In the genomic region with DNA sequence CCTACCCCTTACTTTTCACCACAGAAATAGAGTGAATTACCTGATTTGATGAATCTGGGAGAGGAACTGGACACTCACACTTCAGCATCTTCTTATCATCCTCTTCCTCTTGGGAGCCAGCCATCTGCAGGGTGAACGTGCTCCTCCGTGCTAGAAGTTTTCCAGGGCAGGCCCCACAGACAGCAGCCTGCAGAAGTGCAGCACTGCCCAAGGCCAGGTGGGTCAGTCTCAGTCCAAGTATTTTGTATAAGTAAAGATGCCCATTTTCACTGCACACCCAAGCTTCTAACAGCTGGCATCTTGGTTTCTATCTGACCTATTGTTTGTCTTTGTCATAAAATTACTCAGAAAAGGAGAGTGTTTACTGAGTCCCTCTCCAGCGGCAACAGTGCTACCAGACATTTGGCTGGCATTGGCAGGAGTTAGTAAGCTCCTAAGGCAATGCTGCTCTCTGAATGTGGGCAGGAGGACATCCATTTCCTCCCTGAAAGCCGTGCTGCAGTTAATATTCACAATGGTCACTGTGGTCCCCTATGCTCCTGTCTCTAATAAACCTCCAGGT, we compare ENCODE assay signal across 18 cellular contexts.
"Had no signal": no experiment of that assay in that cellular context is flagged by ENCODE, and none has a peak within 500 bp of the region (broad histone marks: within the 10 kb centered on the region; RNA-seq: fewer than 3 reads in every experiment).

No MANE protein-coding gene starts in this region.

- H3K27me3 Mint-ChIP-seq: memory B cell had no signal

- H3K4me3 ChIP-seq: coronary artery, heart left ventricle, left lung, psoas muscle, right lobe of liver, suprapubic skin had no signal

- H3K27ac Mint-ChIP-seq: activated naive CD8-positive, alpha-beta T cell treated with anti-CD3 and anti-CD28 coated beads, Interleukin-2, amount 10 ng/mL, durations not matched to agents 7 days and 5 days; memory B cell; natural killer cell treated with Interleukin-12 subunit alpha and Interleukin-12 subunit beta and Interleukin-15 and Interleukin-18, amount 100 ng/mL, for 72 hours; type B pancreatic cell had no signal

- H3K27me3 ChIP-seq: heart left ventricle, left lung, right lobe of liver, suprapubic skin had no signal

- H3K4me1 Mint-ChIP-seq: activated naive CD8-positive, alpha-beta T cell treated with anti-CD3 and anti-CD28 coated beads, Interleukin-2, amount 10 ng/mL, durations not matched to agents 7 days and 5 days; memory B cell had no signal

- H3K4me3 Mint-ChIP-seq: activated naive CD8-positive, alpha-beta T cell treated with anti-CD3 and anti-CD28 coated beads, Interleukin-2, amount 10 ng/mL, durations not matched to agents 7 days and 5 days; memory B cell; natural killer cell treated with Interleukin-12 subunit alpha and Interleukin-12 subunit beta and Interleukin-15 and Interleukin-18, amount 100 ng/mL, for 72 hours; type B pancreatic cell had no signal

- DNase-seq: activated CD4-positive, alpha-beta T cell treated with anti-CD3 and anti-CD28 coated beads for 1 hour; activated CD4-positive, alpha-beta T cell treated with anti-CD3 and anti-CD28 coated beads, Interleukin-2, amount 50 U/mL, for 48 hours; activated naive CD8-positive, alpha-beta T cell treated with anti-CD3 and anti-CD28 coated beads, Interleukin-2, amount 10 ng/mL, durations not matched to agents 7 days and 5 days; activated T-cell treated with anti-CD3 and anti-CD28 coated beads, Interleukin-2, amount 50 U/mL, for 48 hours; effector CD4-positive, alpha-beta T cell; heart left ventricle; islet precursor cell; left lung; nucleus accumbens; psoas muscle; right lobe of liver; stimulated activated CD4-positive, alpha-beta T cell treated with anti-CD3 and anti-CD28 coated beads, Interleukin-12 subunit alpha, Interleukin-12 subunit beta, amount 100 ng/mL, for 4 hours; stimulated activated naive CD8-positive, alpha-beta T cell treated with anti-CD3 and anti-CD28 coated beads, Interleukin-15, Interleukin-2, amounts not matched to agents 100 U/mL and 50 U/mL, for 24 hours had no signal

- H3K4me1 ChIP-seq: left lung, psoas muscle, right lobe of liver, suprapubic skin had no signal

- ATAC-seq: heart left ventricle; natural killer cell treated with Interleukin-12 subunit alpha and Interleukin-12 subunit beta and Interleukin-15 and Interleukin-18, amount 100 ng/mL, for 72 hours; psoas muscle; right lobe of liver; stimulated activated naive CD8-positive, alpha-beta T cell treated with anti-CD3 and anti-CD28 coated beads, Interleukin-15, Interleukin-2, amounts not matched to agents 100 U/mL and 50 U/mL, for 24 hours had no signal

- H3K36me3 ChIP-seq: heart left ventricle, left lung, right lobe of liver, suprapubic skin had no signal

- H3K27ac ChIP-seq: coronary artery, left lung, psoas muscle, right lobe of liver, suprapubic skin had no signal

- H3K36me3 Mint-ChIP-seq: activated naive CD8-positive, alpha-beta T cell treated with anti-CD3 and anti-CD28 coated beads, Interleukin-2, amount 10 ng/mL, durations not matched to agents 7 days and 5 days; type B pancreatic cell had no signal

- H3K9me3 ChIP-seq: psoas muscle, right lobe of liver had no signal
